18 cellular contexts compared by ENCODE assay signal in genomic region chr3:134709563-134710312, GRCh38. TPM values are rescaled to one million over a fixed set of nuclear protein-coding genes. Genes with fewer than 3 reads are reported as not detected.
DNase-seq lines count a peak whose midpoint lies in the region; ATAC-seq and TF ChIP-seq lines count a peak whose summit lies in the region.
"Had no signal": no experiment of that assay in that cellular context is flagged by ENCODE, and none has a peak within 500 bp of the region (broad histone marks: within the 10 kb centered on the region; RNA-seq: fewer than 3 reads in every experiment).

No MANE protein-coding gene starts in this region.

- no peak overlapping the region for H2AFZ ChIP-seq in smooth muscle cell (ENCODE audit: low read depth)

- H3K9me3 Mint-ChIP-seq in CD4-positive, alpha-beta memory T cell: peaks cover 0 to 3% (median 0%) of the 10 kb centered on the region in 8 donors
- H3K9me3 Mint-ChIP-seq: mesothelial cell of epicardium had no signal

- H3F3A ChIP-seq in smooth muscle cell (ENCODE audit: low read depth): peaks cover 8% of the 10 kb centered on the region

- H3K4me3 Mint-ChIP-seq in CD4-positive, alpha-beta memory T cell: no peak overlapping the region
- H3K4me3 Mint-ChIP-seq: mesothelial cell of epicardium had no signal

- H4K20me1 ChIP-seq in smooth muscle cell (ENCODE audit: low read depth): no peaks in the 10 kb centered on the region

- no peaks in the 10 kb centered on the region for H3K36me3 Mint-ChIP-seq in CD4-positive, alpha-beta memory T cell
- H3K36me3 Mint-ChIP-seq: mesothelial cell of epicardium had no signal

- no peaks in the 10 kb centered on the region for H3K4me1 Mint-ChIP-seq in CD4-positive, alpha-beta memory T cell
- H3K4me1 Mint-ChIP-seq: mesothelial cell of epicardium had no signal

- intact Hi-C loops in right cardiac atrium (cut with DNase I): no loop called here
- intact Hi-C loops in CD4-positive, alpha-beta memory T cell (cut with micrococcal nuclease): no loop called here

- H3K9me3 ChIP-seq in HEK293 (ENCODE audit: control insufficient read depth, insufficient read depth, low read depth, low read length) (no peaks in the 10 kb centered on the region), right cardiac atrium (ENCODE audit: control insufficient read depth, low read length) (no peaks in the 10 kb centered on the region), smooth muscle cell (replicated peaks; ENCODE audit: low read depth) (no peaks in the 10 kb centered on the region)
- H3K9me3 ChIP-seq in CD4-positive, alpha-beta memory T cell (ENCODE audit: control insufficient read depth in 1 of 2, low read length in 2 of 2): no peaks in the 10 kb centered on the region
- H3K9me3 ChIP-seq: adrenal gland, pancreas, suprapubic skin had no signal

- CTCF ChIA-PET in HEK293 (lab: Yijun Ruan, JAX): no interaction called here
- CTCF ChIA-PET in CD4-positive, alpha-beta memory T cell (lab: Charles Lee; ENCODE audit: partially characterized antibody): no interaction called here

- H3K4me1 ChIP-seq in HEK293 (ENCODE audit: control insufficient read depth, insufficient read depth, low read length) (no peaks in the 10 kb centered on the region), right cardiac atrium (ENCODE audit: control insufficient read depth, insufficient read depth, low read length) (no peaks in the 10 kb centered on the region), smooth muscle cell (ENCODE audit: low read depth) (no peaks in the 10 kb centered on the region)
- no peaks in the 10 kb centered on the region for H3K4me1 ChIP-seq in CD4-positive, alpha-beta memory T cell (ENCODE audit: insufficient read depth, low read length)
- H3K4me1 ChIP-seq: adrenal gland, pancreas had no signal

- no peaks in the 10 kb centered on the region for H3K27me3 Mint-ChIP-seq in CD4-positive, alpha-beta memory T cell

- no peak overlapping the region for H3K27ac ChIP-seq in HEK293 (ENCODE audit: extremely low read depth, low read depth, low read length)
- H3K27ac ChIP-seq in right cardiac atrium (ENCODE audit: low read length): no peak overlapping the region
- peak overlapping the region; percentile 97 for H3K27ac ChIP-seq in smooth muscle cell (ENCODE audit: low read depth)
- H3K27ac ChIP-seq in CD4-positive, alpha-beta memory T cell (ENCODE audit: low read depth, low read length): no peak overlapping the region
- H3K27ac ChIP-seq: adrenal gland, pancreas, suprapubic skin had no signal

- H3K9ac ChIP-seq in smooth muscle cell (ENCODE audit: low read depth): peak overlapping the region; percentile 85

- DNase-seq in amniotic epithelial cell (ENCODE audit: low read depth) (peak; percentile 2), right cardiac atrium (peak in 2 of 3 donors; percentile 23 to 62), smooth muscle cell (lab: John Stamatoyannopoulos, UW; ENCODE audit: unreplicated experiment) (no peak), T-helper 1 cell (no peak)
- DNase-seq in CD4-positive, alpha-beta memory T cell: no peak
- DNase-seq: activated CD4-positive, alpha-beta T cell treated with anti-CD3 and anti-CD28 coated beads, Interleukin-2, amount 50 U/mL, for 48 hours; DND-41; NCI-H2029; SHP77 treated with DMSO at 0.1 percent for 48 hours had no signal

- 32% methylated on average over 5 of the region's 5 CpGs for WGBS in right cardiac atrium
- WGBS in smooth muscle cell (ENCODE audit: low lambda C conversion rate): 52% methylated on average over 5 of the region's 5 CpGs

- ATAC-seq in right cardiac atrium (peak; percentile 64 to 66), HG03025 (IDR thresholded peaks at IDR 0.05; ENCODE audit: low FRiP score, unreplicated experiment) (no peak)
- ATAC-seq: GM12878, pancreas had no signal

- no peaks in the 10 kb centered on the region for H3K36me3 ChIP-seq in HEK293 (ENCODE audit: control insufficient read depth in 2 of 2, insufficient read depth in 1 of 2, low read length in 2 of 2)
- H3K36me3 ChIP-seq in smooth muscle cell (ENCODE audit: low read depth): no peaks in the 10 kb centered on the region
- H3K36me3 ChIP-seq in CD4-positive, alpha-beta memory T cell (ENCODE audit: insufficient read depth, low read length): no peaks in the 10 kb centered on the region
- H3K36me3 ChIP-seq: adrenal gland, pancreas, suprapubic skin had no signal

- no peaks in the 10 kb centered on the region for H3K79me2 ChIP-seq in smooth muscle cell (ENCODE audit: low read depth)

- no peak overlapping the region for H3K27ac Mint-ChIP-seq in CD4-positive, alpha-beta memory T cell
- H3K27ac Mint-ChIP-seq: mesothelial cell of epicardium had no signal

- POLR2A ChIA-PET in HEK293 (lab: Yijun Ruan, JAX): no interaction called here
- POLR2A ChIA-PET in CD4-positive, alpha-beta memory T cell (lab: Charles Lee; ENCODE audit: partially characterized antibody): no interaction called here

- peak overlapping the region; percentile 77 for H3K4me2 ChIP-seq in smooth muscle cell

- TF ChIP-seq CTCF in HEK293 (tag by site-specific recombination; IDR thresholded peaks at IDR 0.05): no peak
- no peak for TF ChIP-seq CTCF in smooth muscle cell (IDR thresholded peaks at IDR 0.05; ENCODE audit: borderline replicate concordance, insufficient read depth, poor library complexity, severe bottlenecking)

- no peaks in the 10 kb centered on the region for H3K27me3 ChIP-seq in right cardiac atrium (ENCODE audit: control insufficient read depth, insufficient read depth)
- no peaks in the 10 kb centered on the region for H3K27me3 ChIP-seq in smooth muscle cell (ENCODE audit: low read depth)
- H3K27me3 ChIP-seq in CD4-positive, alpha-beta memory T cell (ENCODE audit: insufficient read depth, low read length): no peaks in the 10 kb centered on the region
- H3K27me3 ChIP-seq: adrenal gland, pancreas, suprapubic skin had no signal

- no peak overlapping the region for H3K4me3 ChIP-seq in HEK293 (ENCODE audit: low read depth, low read length)
- H3K4me3 ChIP-seq in right cardiac atrium (ENCODE audit: low read length): no peak overlapping the region
- H3K4me3 ChIP-seq in smooth muscle cell: no peak overlapping the region
- H3K4me3 ChIP-seq in CD4-positive, alpha-beta memory T cell (ENCODE audit: low read length in 2 of 2): no peak overlapping the region
- H3K4me3 ChIP-seq: adrenal gland, GM12878, pancreas, suprapubic skin had no signal

TF ChIP-seq in HEK293, 187 proteins besides CTCF, POLR2A, EP300 and RAD21:
- TF ChIP-seq ZNF449 (tag by site-specific recombination; IDR thresholded peaks at IDR 0.05) (peak; percentile 71; the same call in 1 of the 2 replicates), SCRT1 (tag by site-specific recombination; IDR thresholded peaks at IDR 0.05; ENCODE audit: borderline replicate concordance) (no peak), RBAK (tag by site-specific recombination; IDR thresholded peaks at IDR 0.05) (no peak), ZNF366 (tag by site-specific recombination; conservative IDR thresholded peaks at IDR 0.05) (no peak), KLF10 (tag by site-specific recombination; IDR thresholded peaks at IDR 0.05) (no peak), SP7 (tag by site-specific recombination; IDR thresholded peaks at IDR 0.05) (no peak), ZNF639 (tag by site-specific recombination; IDR thresholded peaks at IDR 0.05) (no peak)
- TF ChIP-seq, protein P1, sequence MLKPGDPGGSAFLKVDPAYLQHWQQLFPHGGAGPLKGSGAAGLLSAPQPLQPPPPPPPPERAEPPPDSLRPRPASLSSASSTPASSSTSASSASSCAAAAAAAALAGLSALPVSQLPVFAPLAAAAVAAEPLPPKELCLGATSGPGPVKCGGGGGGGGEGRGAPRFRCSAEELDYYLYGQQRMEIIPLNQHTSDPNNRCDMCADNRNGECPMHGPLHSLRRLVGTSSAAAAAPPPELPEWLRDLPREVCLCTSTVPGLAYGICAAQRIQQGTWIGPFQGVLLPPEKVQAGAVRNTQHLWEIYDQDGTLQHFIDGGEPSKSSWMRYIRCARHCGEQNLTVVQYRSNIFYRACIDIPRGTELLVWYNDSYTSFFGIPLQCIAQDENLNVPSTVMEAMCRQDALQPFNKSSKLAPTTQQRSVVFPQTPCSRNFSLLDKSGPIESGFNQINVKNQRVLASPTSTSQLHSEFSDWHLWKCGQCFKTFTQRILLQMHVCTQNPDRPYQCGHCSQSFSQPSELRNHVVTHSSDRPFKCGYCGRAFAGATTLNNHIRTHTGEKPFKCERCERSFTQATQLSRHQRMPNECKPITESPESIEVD (tag by site-specific recombination; IDR thresholded peaks at IDR 0.05): no peak
TF ChIP-seq in HEK293: peak in this region for 1.

RNA-seq across cellular contexts. Expression of gene KY, which starts 58.9 kb away (rescaled TPM):
- 1 to 10 TPM in 3 of 4 donors, under 1 TPM in 1; 0.81 to 3.6 (median 2.5) TPM for total RNA-seq in right cardiac atrium
- 0.81 TPM for polyA plus RNA-seq in right cardiac atrium
- 0.09 TPM in 2 replicates for total RNA-seq in smooth muscle cell
- 0.07 and 0.08 TPM in 2 replicates for polyA plus RNA-seq in smooth muscle cell
- total RNA-seq in CD4-positive, alpha-beta memory T cell: not detected
- not detected for polyA plus RNA-seq in CD4-positive, alpha-beta memory T cell
- total RNA-seq: dermis microvascular lymphatic vessel endothelial cell, GM12878, MCF 10A, mesothelial cell of epicardium had no signal

Comparison
In these comparisons a context has a peak if more than half of its experiments do, and no peak if none do; other contexts are left out.
1. DNase-seq: peak in amniotic epithelial cell (single experiment) and right cardiac atrium (2 of 3); none in smooth muscle cell (single experiment), T-helper 1 cell (0 of 5) and CD4-positive, alpha-beta memory T cell (0 of 5).